In the genomic region with DNA sequence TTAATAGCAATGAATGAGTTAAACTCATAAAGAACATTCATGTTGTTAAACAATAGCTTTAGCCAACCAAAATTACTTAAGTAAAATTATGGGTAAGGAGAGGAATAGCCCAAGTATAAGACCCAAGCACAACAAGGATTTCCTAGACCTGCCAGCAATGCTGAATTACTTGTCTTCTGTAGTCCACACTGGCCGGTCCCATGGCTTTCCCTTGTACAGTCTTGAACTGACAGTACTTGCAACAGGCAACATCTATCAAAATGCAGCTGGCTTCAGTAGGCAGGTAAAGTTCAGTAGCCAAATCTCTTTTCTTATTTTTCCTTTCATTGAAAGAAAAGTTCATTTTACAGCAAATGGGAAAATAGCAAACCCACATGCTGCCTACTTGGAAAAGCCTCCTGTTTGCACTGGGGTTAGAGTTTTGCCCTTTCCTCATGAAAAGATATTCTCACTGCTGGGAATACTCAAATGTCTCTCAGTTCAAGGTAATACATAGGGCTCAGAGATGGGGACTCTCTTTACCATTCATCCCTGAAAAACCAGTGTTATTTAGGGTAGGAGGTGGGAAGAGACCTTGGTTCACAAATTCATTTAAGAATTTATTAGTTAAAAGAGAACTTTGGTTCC, we compare ENCODE assay signal across 1 cellular context.
TF ChIP-seq lines count a peak whose summit lies in the region.

No MANE protein-coding gene starts in this region.

TF ChIP-seq in HepG2, 621 proteins besides CTCF, POLR2A, EP300 and RAD21:
- TF ChIP-seq, protein P1, sequence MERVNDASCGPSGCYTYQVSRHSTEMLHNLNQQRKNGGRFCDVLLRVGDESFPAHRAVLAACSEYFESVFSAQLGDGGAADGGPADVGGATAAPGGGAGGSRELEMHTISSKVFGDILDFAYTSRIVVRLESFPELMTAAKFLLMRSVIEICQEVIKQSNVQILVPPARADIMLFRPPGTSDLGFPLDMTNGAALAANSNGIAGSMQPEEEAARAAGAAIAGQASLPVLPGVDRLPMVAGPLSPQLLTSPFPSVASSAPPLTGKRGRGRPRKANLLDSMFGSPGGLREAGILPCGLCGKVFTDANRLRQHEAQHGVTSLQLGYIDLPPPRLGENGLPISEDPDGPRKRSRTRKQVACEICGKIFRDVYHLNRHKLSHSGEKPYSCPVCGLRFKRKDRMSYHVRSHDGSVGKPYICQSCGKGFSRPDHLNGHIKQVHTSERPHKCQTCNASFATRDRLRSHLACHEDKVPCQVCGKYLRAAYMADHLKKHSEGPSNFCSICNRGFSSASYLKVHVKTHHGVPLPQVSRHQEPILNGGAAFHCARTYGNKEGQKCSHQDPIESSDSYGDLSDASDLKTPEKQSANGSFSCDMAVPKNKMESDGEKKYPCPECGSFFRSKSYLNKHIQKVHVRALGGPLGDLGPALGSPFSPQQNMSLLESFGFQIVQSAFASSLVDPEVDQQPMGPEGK (CRISPR knock-in tag; IDR thresholded peaks at IDR 0.05), result no peak
- TF ChIP-seq, protein P2, sequence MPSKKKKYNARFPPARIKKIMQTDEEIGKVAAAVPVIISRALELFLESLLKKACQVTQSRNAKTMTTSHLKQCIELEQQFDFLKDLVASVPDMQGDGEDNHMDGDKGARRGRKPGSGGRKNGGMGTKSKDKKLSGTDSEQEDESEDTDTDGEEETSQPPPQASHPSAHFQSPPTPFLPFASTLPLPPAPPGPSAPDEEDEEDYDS (CRISPR knock-in tag; IDR thresholded peaks at IDR 0.05), result no peak
- TF ChIP-seq, protein P3, sequence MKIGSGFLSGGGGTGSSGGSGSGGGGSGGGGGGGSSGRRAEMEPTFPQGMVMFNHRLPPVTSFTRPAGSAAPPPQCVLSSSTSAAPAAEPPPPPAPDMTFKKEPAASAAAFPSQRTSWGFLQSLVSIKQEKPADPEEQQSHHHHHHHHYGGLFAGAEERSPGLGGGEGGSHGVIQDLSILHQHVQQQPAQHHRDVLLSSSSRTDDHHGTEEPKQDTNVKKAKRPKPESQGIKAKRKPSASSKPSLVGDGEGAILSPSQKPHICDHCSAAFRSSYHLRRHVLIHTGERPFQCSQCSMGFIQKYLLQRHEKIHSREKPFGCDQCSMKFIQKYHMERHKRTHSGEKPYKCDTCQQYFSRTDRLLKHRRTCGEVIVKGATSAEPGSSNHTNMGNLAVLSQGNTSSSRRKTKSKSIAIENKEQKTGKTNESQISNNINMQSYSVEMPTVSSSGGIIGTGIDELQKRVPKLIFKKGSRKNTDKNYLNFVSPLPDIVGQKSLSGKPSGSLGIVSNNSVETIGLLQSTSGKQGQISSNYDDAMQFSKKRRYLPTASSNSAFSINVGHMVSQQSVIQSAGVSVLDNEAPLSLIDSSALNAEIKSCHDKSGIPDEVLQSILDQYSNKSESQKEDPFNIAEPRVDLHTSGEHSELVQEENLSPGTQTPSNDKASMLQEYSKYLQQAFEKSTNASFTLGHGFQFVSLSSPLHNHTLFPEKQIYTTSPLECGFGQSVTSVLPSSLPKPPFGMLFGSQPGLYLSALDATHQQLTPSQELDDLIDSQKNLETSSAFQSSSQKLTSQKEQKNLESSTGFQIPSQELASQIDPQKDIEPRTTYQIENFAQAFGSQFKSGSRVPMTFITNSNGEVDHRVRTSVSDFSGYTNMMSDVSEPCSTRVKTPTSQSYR (CRISPR knock-in tag; IDR thresholded peaks at IDR 0.05; ENCODE audit: borderline replicate concordance), result no peak
- no peak for TF ChIP-seq ZNF136 (CRISPR knock-in tag; IDR thresholded peaks at IDR 0.05; ENCODE audit: low read depth)
- TF ChIP-seq, protein P4, sequence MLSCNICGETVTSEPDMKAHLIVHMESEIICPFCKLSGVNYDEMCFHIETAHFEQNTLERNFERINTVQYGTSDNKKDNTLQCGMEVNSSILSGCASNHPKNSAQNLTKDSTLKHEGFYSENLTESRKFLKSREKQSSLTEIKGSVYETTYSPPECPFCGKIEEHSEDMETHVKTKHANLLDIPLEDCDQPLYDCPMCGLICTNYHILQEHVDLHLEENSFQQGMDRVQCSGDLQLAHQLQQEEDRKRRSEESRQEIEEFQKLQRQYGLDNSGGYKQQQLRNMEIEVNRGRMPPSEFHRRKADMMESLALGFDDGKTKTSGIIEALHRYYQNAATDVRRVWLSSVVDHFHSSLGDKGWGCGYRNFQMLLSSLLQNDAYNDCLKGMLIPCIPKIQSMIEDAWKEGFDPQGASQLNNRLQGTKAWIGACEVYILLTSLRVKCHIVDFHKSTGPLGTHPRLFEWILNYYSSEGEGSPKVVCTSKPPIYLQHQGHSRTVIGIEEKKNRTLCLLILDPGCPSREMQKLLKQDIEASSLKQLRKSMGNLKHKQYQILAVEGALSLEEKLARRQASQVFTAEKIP (CRISPR knock-in tag; IDR thresholded peaks at IDR 0.05; ENCODE audit: borderline replicate concordance), result no peak
- TF ChIP-seq ZFP62 (CRISPR knock-in tag; IDR thresholded peaks at IDR 0.05), result no peak
- TF ChIP-seq ZBTB8A (CRISPR knock-in tag; IDR thresholded peaks at IDR 0.05; ENCODE audit: borderline replicate concordance, low read depth), result no peak
- no peak for TF ChIP-seq PTBP1 (IDR thresholded peaks at IDR 0.05; ENCODE audit: low read depth, low read length, poor library complexity, severe bottlenecking)
- no peak for TF ChIP-seq ZNF44 (CRISPR knock-in tag; IDR thresholded peaks at IDR 0.05)
- no peak for TF ChIP-seq ZNF552 (CRISPR knock-in tag; IDR thresholded peaks at IDR 0.05; ENCODE audit: borderline replicate concordance)
- no peak for TF ChIP-seq ESRRA (CRISPR knock-in tag; IDR thresholded peaks at IDR 0.05; ENCODE audit: low read depth)
- TF ChIP-seq ATF7-NPFF (CRISPR knock-in tag; IDR thresholded peaks at IDR 0.05; ENCODE audit: low read depth), result no peak
- no peak for TF ChIP-seq SIX4 (CRISPR knock-in tag; IDR thresholded peaks at IDR 0.05)
- TF ChIP-seq, protein P5, sequence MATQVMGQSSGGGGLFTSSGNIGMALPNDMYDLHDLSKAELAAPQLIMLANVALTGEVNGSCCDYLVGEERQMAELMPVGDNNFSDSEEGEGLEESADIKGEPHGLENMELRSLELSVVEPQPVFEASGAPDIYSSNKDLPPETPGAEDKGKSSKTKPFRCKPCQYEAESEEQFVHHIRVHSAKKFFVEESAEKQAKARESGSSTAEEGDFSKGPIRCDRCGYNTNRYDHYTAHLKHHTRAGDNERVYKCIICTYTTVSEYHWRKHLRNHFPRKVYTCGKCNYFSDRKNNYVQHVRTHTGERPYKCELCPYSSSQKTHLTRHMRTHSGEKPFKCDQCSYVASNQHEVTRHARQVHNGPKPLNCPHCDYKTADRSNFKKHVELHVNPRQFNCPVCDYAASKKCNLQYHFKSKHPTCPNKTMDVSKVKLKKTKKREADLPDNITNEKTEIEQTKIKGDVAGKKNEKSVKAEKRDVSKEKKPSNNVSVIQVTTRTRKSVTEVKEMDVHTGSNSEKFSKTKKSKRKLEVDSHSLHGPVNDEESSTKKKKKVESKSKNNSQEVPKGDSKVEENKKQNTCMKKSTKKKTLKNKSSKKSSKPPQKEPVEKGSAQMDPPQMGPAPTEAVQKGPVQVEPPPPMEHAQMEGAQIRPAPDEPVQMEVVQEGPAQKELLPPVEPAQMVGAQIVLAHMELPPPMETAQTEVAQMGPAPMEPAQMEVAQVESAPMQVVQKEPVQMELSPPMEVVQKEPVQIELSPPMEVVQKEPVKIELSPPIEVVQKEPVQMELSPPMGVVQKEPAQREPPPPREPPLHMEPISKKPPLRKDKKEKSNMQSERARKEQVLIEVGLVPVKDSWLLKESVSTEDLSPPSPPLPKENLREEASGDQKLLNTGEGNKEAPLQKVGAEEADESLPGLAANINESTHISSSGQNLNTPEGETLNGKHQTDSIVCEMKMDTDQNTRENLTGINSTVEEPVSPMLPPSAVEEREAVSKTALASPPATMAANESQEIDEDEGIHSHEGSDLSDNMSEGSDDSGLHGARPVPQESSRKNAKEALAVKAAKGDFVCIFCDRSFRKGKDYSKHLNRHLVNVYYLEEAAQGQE (IDR thresholded peaks at IDR 0.05; ENCODE audit: borderline replicate concordance in 1 of 2, low read depth in 1 of 2, low read length in 2 of 2), result no peak
